In genomic region chr12:116217045-116217444, GRCh38 we compare ENCODE assay signal across 18 cellular contexts.
DNase-seq lines count a peak whose midpoint lies in the region; ATAC-seq and TF ChIP-seq lines count a peak whose summit lies in the region.
"Had no signal": no experiment of that assay in that cellular context is flagged by ENCODE, and none has a peak within 500 bp of the region (broad histone marks: within the 10 kb centered on the region; RNA-seq: fewer than 3 reads in every experiment).

No MANE protein-coding gene starts in this region.

- H3K9me3 ChIP-seq in GM23248 (ENCODE audit: low read depth) (no peaks in the 10 kb centered on the region), adipocyte (ENCODE audit: control insufficient read depth, low read length) (no peaks in the 10 kb centered on the region), thyroid gland (no peaks in the 10 kb centered on the region), WERI-Rb-1 (ENCODE audit: severe bottlenecking) (no peaks in the 10 kb centered on the region)

- H3K27ac Mint-ChIP-seq in memory B cell = peak overlapping the region; percentile 67

- no peaks in the 10 kb centered on the region for H3K27me3 Mint-ChIP-seq in memory B cell

- TF ChIP-seq CTCF in thyroid gland (IDR thresholded peaks at IDR 0.05) = no peak
- no peak for TF ChIP-seq CTCF in WERI-Rb-1 (IDR thresholded peaks at IDR 0.05; ENCODE audit: low read depth, low read length)

- peaks cover 24% of the 10 kb centered on the region; the same call in 1 of the 2 replicates for H4K20me1 ChIP-seq in GM23248 (ENCODE audit: insufficient read depth)

- peak; percentile 10 for DNase-seq in GM23248
- no peak for DNase-seq in adipocyte (ENCODE audit: low read depth)
- no peak for DNase-seq in memory B cell (ENCODE audit: low spot score in 2 of 2)
- no peak for DNase-seq in thyroid gland
- no peak for DNase-seq in WERI-Rb-1
- DNase-seq in NK-92 (lab: John Stamatoyannopoulos, UW; ENCODE audit: unreplicated experiment) = no peak
- DNase-seq: ACHN, C1 segment of cervical spinal cord, DMS79, HCEC 1CT, NCI-H1105, NCI-H1694, NCI-H510A, NCI-H748 treated with DMSO at 0.1 percent for 48 hours, OCI-M1, Right ventricle myocardium superior had no signal

- no peaks in the 10 kb centered on the region for H3K36me3 Mint-ChIP-seq in memory B cell

- H3K9me3 Mint-ChIP-seq in memory B cell = no peaks in the 10 kb centered on the region

- H3K36me3 ChIP-seq in GM23248 (ENCODE audit: low read depth) (no peaks in the 10 kb centered on the region), adipocyte (ENCODE audit: control insufficient read depth, insufficient read depth, low read length, severe bottlenecking) (no peaks in the 10 kb centered on the region), thyroid gland (no peaks in the 10 kb centered on the region), WERI-Rb-1 (no peaks in the 10 kb centered on the region)

- H3K9ac ChIP-seq in GM23248 (no peak overlapping the region), adipocyte (ENCODE audit: low read length) (peak overlapping the region; percentile 72)

- H3K27me3 ChIP-seq in GM23248 (replicated peaks; ENCODE audit: insufficient read depth) (no peaks in the 10 kb centered on the region), adipocyte (replicated peaks; ENCODE audit: control insufficient read depth, insufficient read depth, low read length) (no peaks in the 10 kb centered on the region), thyroid gland (no peaks in the 10 kb centered on the region), WERI-Rb-1 (ENCODE audit: insufficient read depth, low read depth, severe bottlenecking) (no peaks in the 10 kb centered on the region)

- intact Hi-C loops in thyroid gland (cut with DNase I) = no loop called here

- no peak overlapping the region for H3K4me3 Mint-ChIP-seq in memory B cell

- peaks cover 38% of the 10 kb centered on the region for H3K4me1 Mint-ChIP-seq in memory B cell

- H3K9me2 ChIP-seq in GM23248 (ENCODE audit: insufficient read depth) = no peaks in the 10 kb centered on the region

- H3F3A ChIP-seq in GM23248 (ENCODE audit: insufficient read depth) = no peaks in the 10 kb centered on the region

- H3K4me1 ChIP-seq in GM23248 (ENCODE audit: insufficient read depth) (peaks cover 28% of the 10 kb centered on the region), adipocyte (ENCODE audit: control insufficient read depth, insufficient read depth, low read length) (peaks cover 43% of the 10 kb centered on the region), thyroid gland (peaks cover 70 to 80% of the 10 kb centered on the region in 2 donors)

- no peak for TF ChIP-seq POLR2A in thyroid gland (IDR thresholded peaks at IDR 0.05)

- in situ Hi-C loops in GM23248 (cut with MboI) = no loop called here

- no peak overlapping the region for H3K4me2 ChIP-seq in GM23248 (ENCODE audit: unreplicated experiment)

- no peak overlapping the region for H2AFZ ChIP-seq in GM23248

- no peak overlapping the region for H3K27ac ChIP-seq in GM23248
- peak overlapping the region; percentile 82 to 93 (median 85) for H3K27ac ChIP-seq in thyroid gland
- no peak overlapping the region for H3K27ac ChIP-seq in WERI-Rb-1
- H3K27ac ChIP-seq: SK-N-MC had no signal

- no peak for ATAC-seq in memory B cell (ENCODE audit: low read depth)
- no peak for ATAC-seq in HG03457 (IDR thresholded peaks at IDR 0.05; ENCODE audit: unreplicated experiment)

- H3K4me3 ChIP-seq in GM23248 (no peak overlapping the region), adipocyte (ENCODE audit: low read length) (no peak overlapping the region), thyroid gland (replicated peaks in 1 of 3) (no peak overlapping the region), WERI-Rb-1 (ENCODE audit: low read depth, low read length) (no peak overlapping the region)
- H3K4me3 ChIP-seq: SK-N-MC had no signal

- H3K79me2 ChIP-seq in GM23248 (ENCODE audit: insufficient read depth) = peaks cover 100% of the 10 kb centered on the region

Comparison
In these comparisons a context has a peak if more than half of its experiments do, and no peak if none do; other contexts are left out.
1. H3K27ac ChIP-seq: peak in thyroid gland (3 of 3); none in GM23248 (single experiment) and WERI-Rb-1 (single experiment).